8 cellular contexts compared by ENCODE assay signal in the genomic region with DNA sequence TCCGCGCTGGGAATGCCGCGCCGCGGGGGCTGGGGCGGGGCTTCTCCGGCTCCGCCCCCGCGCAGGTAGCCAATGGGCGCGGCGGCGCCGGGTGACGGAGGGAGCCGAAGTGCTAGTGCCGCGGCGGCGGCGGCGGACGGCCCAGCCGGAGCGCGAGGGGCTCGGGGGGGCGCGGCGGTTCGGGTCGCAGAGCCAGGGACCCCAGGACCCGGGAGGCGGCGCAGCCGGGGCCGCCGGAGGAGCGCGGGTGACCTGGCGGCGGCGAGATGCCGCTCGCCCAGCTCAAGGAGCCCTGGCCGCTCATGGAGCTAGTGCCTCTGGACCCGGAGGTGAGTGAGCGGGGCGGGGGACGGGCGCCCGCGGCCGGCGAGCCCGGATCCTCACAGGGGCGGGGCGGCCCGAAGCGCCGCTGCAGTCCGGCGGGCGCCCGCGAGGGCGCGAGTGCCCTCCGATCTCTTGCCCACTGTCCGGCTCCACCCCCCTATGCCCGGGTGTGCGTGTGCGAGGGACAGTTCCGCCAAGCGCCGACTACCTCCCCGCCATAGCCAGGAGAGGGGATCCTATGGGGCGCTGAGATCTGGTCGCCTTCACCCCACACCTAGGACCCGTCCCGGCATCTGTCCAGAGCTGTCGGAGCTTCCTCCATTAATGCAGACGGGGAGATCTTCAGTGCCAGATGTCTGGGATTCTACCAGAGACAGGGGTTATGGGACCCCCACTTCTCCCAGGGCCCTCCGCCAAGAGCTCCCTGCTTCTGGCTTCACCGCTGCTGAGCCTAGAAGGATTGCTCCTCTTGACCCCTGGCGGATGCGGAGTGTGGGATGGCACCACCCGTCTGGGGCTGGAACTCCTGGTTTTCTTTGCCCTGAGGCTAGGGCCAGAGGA.
DNase-seq lines count a peak whose midpoint lies in the region; ATAC-seq, FAIRE-seq and TF ChIP-seq lines count a peak whose summit lies in the region.

RPS6KA1 (plus strand) TSS at position 107 of the 885 bp plus-strand sequence; CDS start at position 267, 160 bp downstream.

- no peak for FAIRE-seq in GM19239 (lab: Jason Lieb, UNC)

- TF ChIP-seq POLR2A in erythroblast (IDR thresholded peaks at IDR 0.05; ENCODE audit: low read length), result peak; percentile 50

- peaks cover 2% of the 10 kb centered on the region in 2 donors for H3K27me3 Mint-ChIP-seq in stimulated activated naive B cell treated with anti-CD40 and anti-IgM and Interleukin-4, amounts not matched to agents 10 μg/mL and 1 μg/mL and 100 μg/mL, for 72 hours

- peak within 1 kb of the TSS; percentile 91 for H3K4me3 ChIP-seq in NT2/D1 (ENCODE audit: insufficient read length, low read depth)
- H3K4me3 ChIP-seq in mucosa of stomach (ENCODE audit: low read length), result peak within 1 kb of the TSS; percentile 46

- peak within 1 kb of the TSS; percentile 90 for H3K27ac Mint-ChIP-seq in stimulated activated naive B cell treated with anti-CD40 and anti-IgM and Interleukin-4, amounts not matched to agents 10 μg/mL and 1 μg/mL and 100 μg/mL, for 72 hours

- peaks cover 16% of the 10 kb centered on the region for H3K36me3 ChIP-seq in NT2/D1 (ENCODE audit: insufficient read depth, insufficient read length, low read length)
- no peaks in the 10 kb centered on the region for H3K36me3 ChIP-seq in mucosa of stomach (ENCODE audit: control insufficient read depth, insufficient read depth, low read length)

- peaks cover 27 to 43% of the 10 kb centered on the region in 2 donors for H3K4me1 Mint-ChIP-seq in stimulated activated naive B cell treated with anti-CD40 and anti-IgM and Interleukin-4, amounts not matched to agents 10 μg/mL and 1 μg/mL and 100 μg/mL, for 72 hours

- H3K9ac ChIP-seq in NT2/D1 (ENCODE audit: insufficient read length, low read depth), result peak within 1 kb of the TSS; percentile 94
- peak within 1 kb of the TSS; percentile 85 for H3K9ac ChIP-seq in mucosa of stomach (ENCODE audit: low read length)

- no peaks in the 10 kb centered on the region for H3K9me3 ChIP-seq in NT2/D1 (ENCODE audit: insufficient read depth, low read length)
- H3K9me3 ChIP-seq in mucosa of stomach (ENCODE audit: control insufficient read depth, low read length), result no peaks in the 10 kb centered on the region

- no peaks in the 10 kb centered on the region for H3K27me3 ChIP-seq in NT2/D1 (ENCODE audit: insufficient read depth, insufficient read length)
- H3K27me3 ChIP-seq in mucosa of stomach (ENCODE audit: control insufficient read depth, insufficient read depth, low read length), result peaks cover under 1% of the 10 kb centered on the region

- peak; percentile 69 for DNase-seq in CD1c-positive myeloid dendritic cell (ENCODE audit: extremely low spot score)
- peak; percentile 94 for DNase-seq in GM19239 (ENCODE audit: insufficient read length, low spot score)
- DNase-seq in NT2/D1 (ENCODE audit: low read depth, low spot score), result no peak
- DNase-seq in activated T-cell treated with anti-CD3 and anti-CD28 coated beads for 48 hours (ENCODE audit: low read depth), result peak; percentile 61
- peak in 1 of 2 experiments; percentile 82 for DNase-seq in erythroblast (lab: John Stamatoyannopoulos, UW)
- peak; percentile 51 for DNase-seq in stimulated activated naive B cell treated with anti-CD40 and anti-IgM and Interleukin-4, amounts not matched to agents 10 μg/mL and 1 μg/mL and 100 μg/mL, for 72 hours

- H3K9me3 Mint-ChIP-seq in stimulated activated naive B cell treated with anti-CD40 and anti-IgM and Interleukin-4, amounts not matched to agents 10 μg/mL and 1 μg/mL and 100 μg/mL, for 72 hours, result no peaks in the 10 kb centered on the region

- H3K4me1 ChIP-seq in NT2/D1 (ENCODE audit: insufficient read depth, insufficient read length), result peaks cover 18% of the 10 kb centered on the region
- peaks cover 36% of the 10 kb centered on the region for H3K4me1 ChIP-seq in mucosa of stomach (ENCODE audit: control insufficient read depth, insufficient read depth, low read length)

- peak within 1 kb of the TSS; percentile 87 to 95 for H3K4me3 Mint-ChIP-seq in stimulated activated naive B cell treated with anti-CD40 and anti-IgM and Interleukin-4, amounts not matched to agents 10 μg/mL and 1 μg/mL and 100 μg/mL, for 72 hours

- peaks cover 3 to 4% of the 10 kb centered on the region in 2 donors for H3K36me3 Mint-ChIP-seq in stimulated activated naive B cell treated with anti-CD40 and anti-IgM and Interleukin-4, amounts not matched to agents 10 μg/mL and 1 μg/mL and 100 μg/mL, for 72 hours

- peak; percentile 51 for ATAC-seq in HG03439 (IDR thresholded peaks at IDR 0.05; ENCODE audit: unreplicated experiment)
- peak; percentile 84 to 87 for ATAC-seq in stimulated activated naive B cell treated with anti-CD40 and anti-IgM and Interleukin-4, amounts not matched to agents 10 μg/mL and 1 μg/mL and 100 μg/mL, for 72 hours (replicated peaks)
